Comparison of ENCODE assay signal across 8 cellular contexts in genomic region chr18:8705280-8705940, GRCh38. TPM values are rescaled to one million over a fixed set of nuclear protein-coding genes. Genes with fewer than 3 reads are reported as not detected.
DNase-seq lines count a peak whose midpoint lies in the region; ATAC-seq and TF ChIP-seq lines count a peak whose summit lies in the region.

MTCL1 (plus strand) TSS chr18:8705556; CDS start chr18:8705661, 105 bp downstream.

- in situ Hi-C loops in mammary epithelial cell (cut with MboI; ENCODE audit: low sequenced_read_pairs in 2 of 2): loop anchor here in 1 of 2 donors (10.0 kb wide), 1 partner anchor 279 kb away; no protein-coding TSS in a partner anchor

- H3K27me3 ChIP-seq in mammary epithelial cell (ENCODE audit: insufficient read depth, low read length): no peaks in the 10 kb centered on the region

- H3K4me2 ChIP-seq in mammary epithelial cell (ENCODE audit: insufficient read depth, low read depth, low read length): peak within 1 kb of the TSS; percentile 96

- peaks cover 44% of the 10 kb centered on the region for H3K79me2 ChIP-seq in mammary epithelial cell (ENCODE audit: insufficient read depth, low read length)

- no TSS peak for BruUV-seq in mammary epithelial cell (replicated peaks; lab: Mats Ljungman, UMichigan)

- ATAC-seq in GM19438 (IDR thresholded peaks at IDR 0.05; ENCODE audit: low read depth, unreplicated experiment) (peak; percentile 29), HG03432 (IDR thresholded peaks at IDR 0.05; ENCODE audit: unreplicated experiment) (peak; percentile 42)

- no CpG with 5 or more reads among the region's 113 CpGs for WGBS in mammary epithelial cell (ENCODE audit: low coverage, missing lambda C conversion rate)

- H2AFZ ChIP-seq in mammary epithelial cell (ENCODE audit: low read depth, low read length): peak within 1 kb of the TSS; percentile 98

- peak within 1 kb of the TSS; percentile 73 for H3K9ac ChIP-seq in mammary epithelial cell (ENCODE audit: insufficient read depth, low read length)

- no peaks in the 10 kb centered on the region for H3K9me3 ChIP-seq in mammary epithelial cell (replicated peaks; ENCODE audit: insufficient read depth, low read length)

- no peaks in the 10 kb centered on the region for H4K20me1 ChIP-seq in mammary epithelial cell (ENCODE audit: insufficient read depth, low read length)

- CTCF ChIA-PET in mammary epithelial cell (lab: Charles Lee; ENCODE audit: low non-redundant PET): no interaction called here

- no peak for TF ChIP-seq CTCF in mammary epithelial cell (conservative IDR thresholded peaks at IDR 0.05 in 1 of 2, IDR thresholded peaks at IDR 0.05 in 1 of 2; ENCODE audit: extremely low read depth in 1 of 2, insufficient read depth in 1 of 2, low read depth in 1 of 2, low read length in 2 of 2)

- peaks cover 15% of the 10 kb centered on the region for H3K4me1 ChIP-seq in mammary epithelial cell (ENCODE audit: insufficient read depth, low read length)

- intact Hi-C loops in mammary epithelial cell (cut with micrococcal nuclease): loop anchor here (2.0 to 5.0 kb wide), 3 partner anchors 82 to 432 kb away; partner anchors contain the start of gene ANKRD12

- peak; percentile 95 for DNase-seq in DMS53 (lab: John Stamatoyannopoulos, UW)
- peak; percentile 79 for DNase-seq in RPMI8226
- DNase-seq in mammary epithelial cell: peak; percentile 62
- DNase-seq in iris pigment epithelial cell (ENCODE audit: low read depth): peak; percentile 69
- no peak for DNase-seq in cortex of kidney (lab: John Stamatoyannopoulos, UW)

- H3K27ac ChIP-seq in mammary epithelial cell (ENCODE audit: insufficient read depth, low read depth, low read length) (peak within 1 kb of the TSS; percentile 56), skin epidermis (peak within 1 kb of the TSS in 20 of 21 experiments; percentile 42 to 89 (median 78))

- H3K4me3 ChIP-seq in mammary epithelial cell (replicated peaks in 1 of 3; ENCODE audit: insufficient read depth in 1 of 3, low read depth in 2 of 3, low read length in 3 of 3) (peak within 1 kb of the TSS; percentile 65 to 85 (median 80)), skin epidermis (peak within 1 kb of the TSS; percentile 38 to 78 (median 62))

- H3K36me3 ChIP-seq in mammary epithelial cell (ENCODE audit: insufficient read depth, low read length): peaks cover 5% of the 10 kb centered on the region

- dilution Hi-C loops in mammary epithelial cell (cut with HindIII; ENCODE audit: low sequenced_read_pairs): no loop called here

RNA-seq across cellular contexts. Expression of gene MTCL1, which starts in this region (rescaled TPM):
- total RNA-seq in mammary epithelial cell: 10 to 100 TPM; 14.2 to 33.5 TPM
- 10.3 TPM for polyA plus RNA-seq in mammary epithelial cell
- 100 TPM for polyA minus RNA-seq in mammary epithelial cell
